ENCODE assay signal across 1 cellular context in genomic region chr20:59932616-59933295, GRCh38.
TF ChIP-seq lines count a peak whose summit lies in the region.

No MANE protein-coding gene starts in this region.

TF ChIP-seq in HepG2, 621 proteins besides CTCF, POLR2A, EP300 and RAD21:
- TF ChIP-seq ZFP91 (CRISPR knock-in tag; IDR thresholded peaks at IDR 0.05; ENCODE audit: borderline replicate concordance) = no peak
- no peak for TF ChIP-seq ZNF343 (CRISPR knock-in tag; IDR thresholded peaks at IDR 0.05)
- TF ChIP-seq ZNF776 (CRISPR knock-in tag; IDR thresholded peaks at IDR 0.05) = no peak
- no peak for TF ChIP-seq ETS1 (CRISPR knock-in tag; IDR thresholded peaks at IDR 0.05)
- TF ChIP-seq ZNF451 (CRISPR knock-in tag; IDR thresholded peaks at IDR 0.05) = no peak
- no peak for TF ChIP-seq SOX6 (IDR thresholded peaks at IDR 0.05)
- TF ChIP-seq SOX6 (CRISPR knock-in tag; IDR thresholded peaks at IDR 0.05) = no peak
- TF ChIP-seq ZNF878 (CRISPR knock-in tag; IDR thresholded peaks at IDR 0.05) = no peak
- no peak for TF ChIP-seq RORA (CRISPR knock-in tag; IDR thresholded peaks at IDR 0.05)
- no peak for TF ChIP-seq ZNF646 (CRISPR knock-in tag; IDR thresholded peaks at IDR 0.05)
- TF ChIP-seq ZNF503 (CRISPR knock-in tag; IDR thresholded peaks at IDR 0.05) = no peak
- TF ChIP-seq DMAP1 (CRISPR knock-in tag; IDR thresholded peaks at IDR 0.05) = no peak
- TF ChIP-seq TRIM24 (CRISPR knock-in tag; IDR thresholded peaks at IDR 0.05) = no peak
